18 cellular contexts compared by ENCODE assay signal in genomic region chr2:31275976-31276375, GRCh38. TPM values are rescaled to one million over a fixed set of nuclear protein-coding genes. Genes with fewer than 3 reads are reported as not detected.
A peak's percentile ranks its signal among the peaks of the same experiment; 100 is the strongest.
DNase-seq lines count a peak whose midpoint lies in the region; FAIRE-seq and TF ChIP-seq lines count a peak whose summit lies in the region.
"Had no signal": no experiment of that assay in that cellular context is flagged by ENCODE, and none has a peak within 500 bp of the region (broad histone marks: within the 10 kb centered on the region; RNA-seq: fewer than 3 reads in every experiment).

No MANE protein-coding gene starts in this region.

- TF ChIP-seq POLR2A in GM12892 (IDR thresholded peaks at IDR 0.05; ENCODE audit: low read depth, low read length) = no peak

- no peak overlapping the region for H3K4me3 ChIP-seq in fibroblast of pulmonary artery (replicated peaks; ENCODE audit: low read depth, low read length)

- peak; percentile 28 for DNase-seq in Daoy (ENCODE audit: low read depth)
- DNase-seq in NCI-H69 (lab: John Stamatoyannopoulos, UW) = peak; percentile 25
- peak; percentile 35 for DNase-seq in fibroblast of pulmonary artery (ENCODE audit: low read depth)
- DNase-seq in myocyte (ENCODE audit: low read depth) = peak; percentile 86
- DNase-seq in GM12892 (ENCODE audit: insufficient read length) = no peak
- no peak for DNase-seq in NCI-H1048 (lab: John Stamatoyannopoulos, UW)
- no peak for DNase-seq in DMS 273 (lab: John Stamatoyannopoulos, UW; ENCODE audit: unreplicated experiment)
- DNase-seq: Calu3; CD4-positive, CD25-positive, alpha-beta regulatory T cell; DMS79; GOT3; KBM-7; NCI-H1092; NCI-H146; NCI-H526; PC-3 had no signal

- no peak for TF ChIP-seq CTCF in fibroblast of pulmonary artery (IDR thresholded peaks at IDR 0.05; ENCODE audit: low read length, missing control alignments)

- FAIRE-seq in GM12892 (lab: Jason Lieb, UNC) = no peak

RNA-seq across cellular contexts. Expression of gene EHD3, which starts 42.0 kb away (rescaled TPM):
- total RNA-seq in Daoy (2014; rRNA removed; shearing (Covaris generic)) = 2.6 and 4.1 TPM in 2 replicates
- total RNA-seq in myocyte = 5.0 and 5.6 TPM in 2 replicates
- polyA plus RNA-seq in myocyte (2012) = 17.5 TPM
- 1.5 TPM for polyA plus RNA-seq in GM12892 (2012; ENCODE audit: missing spikeins)

RNA-seq across cellular contexts. Expression of gene CAPN14, which starts 58.7 kb away (rescaled TPM):
- 0.11 TPM in 1 of 2 replicates, not detected in the other for total RNA-seq in Daoy (2014; rRNA removed; shearing (Covaris generic))
- 0.05 TPM in 1 of 2 replicates, not detected in the other for total RNA-seq in myocyte
- polyA plus RNA-seq in myocyte (2012) = not detected
- 0.91 TPM for polyA plus RNA-seq in GM12892 (2012; ENCODE audit: missing spikeins)
- total RNA-seq: G401, MCF 10A, PC-3 had no signal

Comparison
In these comparisons a context has a peak if more than half of its experiments do, and no peak if none do; other contexts are left out.
1. DNase-seq: peak in Daoy (single experiment), NCI-H69 (single experiment), fibroblast of pulmonary artery (single experiment) and myocyte (single experiment); none in GM12892 (single experiment), NCI-H1048 (single experiment) and DMS 273 (single experiment).